Comparison of ENCODE assay signal across 25 cellular contexts in the genomic region with DNA sequence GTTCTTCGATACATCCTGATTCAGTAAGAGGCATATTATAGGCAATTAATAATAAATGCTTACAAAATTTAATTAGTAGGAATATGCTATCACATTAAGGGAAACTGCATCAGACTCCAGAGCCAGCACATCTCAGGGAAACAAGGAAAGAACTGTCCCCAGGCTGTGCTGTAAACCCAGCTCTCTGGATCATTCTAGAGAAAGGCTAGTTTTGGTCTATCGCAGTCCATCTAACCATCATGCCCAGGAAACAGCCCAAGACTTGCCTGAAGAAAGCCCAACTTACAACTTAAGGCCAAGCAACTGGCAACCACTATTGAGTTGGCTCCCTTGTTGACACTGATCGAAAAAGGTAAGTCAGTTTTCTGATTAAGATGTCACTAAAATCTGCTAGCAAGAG.
"Had no signal": no experiment of that assay in that cellular context is flagged by ENCODE, and none has a peak within 500 bp of the region (broad histone marks: within the 10 kb centered on the region; RNA-seq: fewer than 3 reads in every experiment).

No MANE protein-coding gene starts in this region.

- H3K27ac ChIP-seq: cardiac muscle cell, parathyroid adenoma, upper lobe of right lung, WERI-Rb-1 had no signal

- H3K4me3 ChIP-seq: body of pancreas, cardiac muscle cell, thyroid gland, upper lobe of right lung had no signal

- H3K27me3 Mint-ChIP-seq: activated T-cell treated with anti-CD3 and anti-CD28 coated beads, Interleukin-2, amount 50 U/mL, for 24 hours; effector memory CD8-positive, alpha-beta T cell had no signal

- H3K4me3 Mint-ChIP-seq: activated naive CD4-positive, alpha-beta T cell treated with anti-CD3 and anti-CD28 coated beads for 36 hours; activated T-cell treated with anti-CD3 and anti-CD28 coated beads, Interleukin-2, amount 50 U/mL, for 24 hours; effector memory CD8-positive, alpha-beta T cell; nephron progenitor cell; T-helper 2 cell treated with Interferon-gamma antibody and Interleukin-4, amounts not matched to agents 5 μg/mL and 100 μg/mL, for 36 hours had no signal

- H3K9ac ChIP-seq: parathyroid adenoma had no signal

- H3K9me3 Mint-ChIP-seq: activated naive CD4-positive, alpha-beta T cell treated with anti-CD3 and anti-CD28 coated beads for 36 hours; activated T-cell treated with anti-CD3 and anti-CD28 coated beads, Interleukin-2, amount 50 U/mL, for 24 hours; effector memory CD8-positive, alpha-beta T cell; nephron progenitor cell; T-helper 2 cell treated with Interferon-gamma antibody and Interleukin-4, amounts not matched to agents 5 μg/mL and 100 μg/mL, for 36 hours had no signal

- DNase-seq: activated CD4-positive, CD25-positive, alpha-beta regulatory T cell treated with anti-CD3 and anti-CD28 coated beads, Interleukin-2, amount 50 U/mL, for 72 hours; activated naive CD4-positive, alpha-beta T cell treated with anti-CD3 and anti-CD28 coated beads for 36 hours; activated T-cell treated with anti-CD3 and anti-CD28 coated beads, Interleukin-2, amount 50 U/mL, for 24 hours; anterior cingulate cortex; body of pancreas; effector memory CD8-positive, alpha-beta T cell; foreskin melanocyte; mammary epithelial cell; nephron progenitor cell; nucleus accumbens; right cardiac atrium; stimulated activated CD4-positive, alpha-beta T cell treated with anti-CD3 and anti-CD28 coated beads, Interleukin-12 subunit alpha, Interleukin-12 subunit beta, amount 100 ng/mL, for 4 hours; stimulated activated CD4-positive, alpha-beta T cell treated with anti-CD3 and anti-CD28 coated beads, Interleukin-4, amount 100 ng/mL, for 4 hours; stimulated activated naive CD8-positive, alpha-beta T cell treated with anti-CD3 and anti-CD28 coated beads, Interleukin-15, Interleukin-2, amounts not matched to agents 100 U/mL and 50 U/mL, for 24 hours; thyroid gland; upper lobe of right lung; WERI-Rb-1 had no signal

- H3K4me1 ChIP-seq: parathyroid adenoma had no signal

- H3K79me2 ChIP-seq: parathyroid adenoma had no signal

- H3K27me3 ChIP-seq: body of pancreas, cardiac muscle cell, thyroid gland, upper lobe of right lung had no signal

- H3K36me3 ChIP-seq: cardiac muscle cell, thyroid gland, upper lobe of right lung, WERI-Rb-1 had no signal

- H3K27ac Mint-ChIP-seq: activated naive CD4-positive, alpha-beta T cell treated with anti-CD3 and anti-CD28 coated beads for 36 hours; activated T-cell treated with anti-CD3 and anti-CD28 coated beads, Interleukin-2, amount 50 U/mL, for 24 hours; nephron progenitor cell; T-helper 2 cell treated with Interferon-gamma antibody and Interleukin-4, amounts not matched to agents 5 μg/mL and 100 μg/mL, for 36 hours had no signal

- H3K9me3 ChIP-seq: body of pancreas, thyroid gland, upper lobe of right lung had no signal

- ATAC-seq: body of pancreas; effector memory CD8-positive, alpha-beta T cell; esophagus mucosa; left lobe of liver; right cardiac atrium; stimulated activated naive CD8-positive, alpha-beta T cell treated with anti-CD3 and anti-CD28 coated beads, Interleukin-15, Interleukin-2, amounts not matched to agents 100 U/mL and 50 U/mL, for 24 hours; upper lobe of right lung had no signal

- H2AFZ ChIP-seq: parathyroid adenoma had no signal

- FAIRE-seq: colon, endothelial cell of umbilical vein, TTC549 had no signal
